Comparison of ENCODE assay signal across 14 cellular contexts in the genomic region with DNA sequence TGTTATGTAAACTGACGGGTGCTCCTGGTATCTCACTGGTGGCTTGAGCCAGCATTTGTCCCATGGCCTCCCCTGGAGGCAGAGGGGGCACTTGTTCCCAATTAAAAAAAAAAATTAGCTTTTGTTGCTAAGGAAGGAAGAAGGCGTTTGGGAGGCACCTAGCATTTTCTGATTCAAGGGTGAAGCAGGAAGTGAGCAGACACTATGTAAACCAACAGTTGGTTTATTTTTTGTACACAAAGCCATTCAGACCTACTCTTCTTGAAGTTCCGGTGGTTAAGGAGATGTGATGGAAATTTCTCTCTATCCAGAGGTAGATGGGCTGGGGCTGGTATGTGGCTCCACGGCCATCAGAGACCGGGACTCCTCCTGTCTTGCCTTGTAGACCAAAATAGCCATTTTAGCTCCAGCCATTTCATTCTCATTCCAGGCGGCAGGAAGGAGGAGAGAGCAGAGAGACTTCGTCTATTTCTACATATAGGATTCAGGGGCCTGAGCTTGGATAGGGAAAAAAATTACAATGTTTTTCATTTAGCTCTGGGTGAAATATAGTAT.
DNase-seq lines count a peak whose midpoint lies in the region; ATAC-seq and TF ChIP-seq lines count a peak whose summit lies in the region.
"Had no signal": no experiment of that assay in that cellular context is flagged by ENCODE, and none has a peak within 500 bp of the region (broad histone marks: within the 10 kb centered on the region; RNA-seq: fewer than 3 reads in every experiment).

No MANE protein-coding gene starts in this region.

- no peaks in the 10 kb centered on the region for H3K9me3 ChIP-seq in KOPT-K1 (ENCODE audit: insufficient read depth, low read length, poor library complexity, severe bottlenecking)
- H3K9me3 ChIP-seq: Caco-2 had no signal

- DNase-seq in DMS153 (lab: John Stamatoyannopoulos, UW) (peak; percentile 59), DMS153 treated with DMSO at 0.1 percent for 48 hours (lab: John Stamatoyannopoulos, UW; ENCODE audit: unreplicated experiment) (no peak), nephron progenitor cell (no peak), erythroblast (lab: John Stamatoyannopoulos, UW) (no peak), SW480 (ENCODE audit: low spot score) (no peak), middle frontal gyrus (ENCODE audit: extremely low spot score, low spot score) (no peak)
- no peak for DNase-seq in activated naive CD8-positive, alpha-beta T cell treated with anti-CD3 and anti-CD28 coated beads, Interleukin-2, amount 50 U/mL, for 24 hours
- DNase-seq: Caco-2, kidney glomerular epithelial cell, NCI-H2171, substantia nigra had no signal

- no peak for TF ChIP-seq POLR2A in erythroblast (IDR thresholded peaks at IDR 0.05; ENCODE audit: low read length)

- ATAC-seq in activated naive CD8-positive, alpha-beta T cell treated with anti-CD3 and anti-CD28 coated beads, Interleukin-2, amount 50 U/mL, for 24 hours: no peak

- H3K4me3 Mint-ChIP-seq in activated naive CD8-positive, alpha-beta T cell treated with anti-CD3 and anti-CD28 coated beads, Interleukin-2, amount 50 U/mL, for 24 hours: peak overlapping the region; percentile 24
- no peak overlapping the region for H3K4me3 Mint-ChIP-seq in nephron progenitor cell
- H3K4me3 Mint-ChIP-seq: neural progenitor cell had no signal

- peak overlapping the region; percentile 90 for H3K27ac Mint-ChIP-seq in activated naive CD8-positive, alpha-beta T cell treated with anti-CD3 and anti-CD28 coated beads, Interleukin-2, amount 50 U/mL, for 24 hours
- H3K27ac Mint-ChIP-seq in nephron progenitor cell: peak overlapping the region; percentile 69
- H3K27ac Mint-ChIP-seq: neural progenitor cell had no signal

- H3K36me3 Mint-ChIP-seq in activated naive CD8-positive, alpha-beta T cell treated with anti-CD3 and anti-CD28 coated beads, Interleukin-2, amount 50 U/mL, for 24 hours (ENCODE audit: low read depth): peaks cover 8% of the 10 kb centered on the region
- peaks cover 49% of the 10 kb centered on the region for H3K36me3 Mint-ChIP-seq in nephron progenitor cell (ENCODE audit: low read depth)

- H3K27ac ChIP-seq in KOPT-K1 (ENCODE audit: low read depth, low read length, poor library complexity, severe bottlenecking): peak overlapping the region; percentile 91
- H3K27ac ChIP-seq: 22Rv1, neural progenitor cell had no signal

- no peak for TF ChIP-seq CTCF in nephron progenitor cell (IDR thresholded peaks at IDR 0.05)

- no peaks in the 10 kb centered on the region for H3K27me3 Mint-ChIP-seq in activated naive CD8-positive, alpha-beta T cell treated with anti-CD3 and anti-CD28 coated beads, Interleukin-2, amount 50 U/mL, for 24 hours
- peaks cover 4% of the 10 kb centered on the region for H3K27me3 Mint-ChIP-seq in nephron progenitor cell (ENCODE audit: low read depth, poor library complexity)

- peaks cover 5% of the 10 kb centered on the region for H3K9me3 Mint-ChIP-seq in activated naive CD8-positive, alpha-beta T cell treated with anti-CD3 and anti-CD28 coated beads, Interleukin-2, amount 50 U/mL, for 24 hours
- H3K9me3 Mint-ChIP-seq in nephron progenitor cell: peaks cover 17% of the 10 kb centered on the region

- H3K36me3 ChIP-seq in KOPT-K1 (ENCODE audit: insufficient read depth, low read length): no peaks in the 10 kb centered on the region
- H3K36me3 ChIP-seq: neural progenitor cell had no signal

- peaks cover 70% of the 10 kb centered on the region for H3K4me1 Mint-ChIP-seq in activated naive CD8-positive, alpha-beta T cell treated with anti-CD3 and anti-CD28 coated beads, Interleukin-2, amount 50 U/mL, for 24 hours
- H3K4me1 Mint-ChIP-seq in nephron progenitor cell: peaks cover 29% of the 10 kb centered on the region
- H3K4me1 Mint-ChIP-seq: neural progenitor cell had no signal
